ENCODE assay signal across 24 cellular contexts in the genomic region with DNA sequence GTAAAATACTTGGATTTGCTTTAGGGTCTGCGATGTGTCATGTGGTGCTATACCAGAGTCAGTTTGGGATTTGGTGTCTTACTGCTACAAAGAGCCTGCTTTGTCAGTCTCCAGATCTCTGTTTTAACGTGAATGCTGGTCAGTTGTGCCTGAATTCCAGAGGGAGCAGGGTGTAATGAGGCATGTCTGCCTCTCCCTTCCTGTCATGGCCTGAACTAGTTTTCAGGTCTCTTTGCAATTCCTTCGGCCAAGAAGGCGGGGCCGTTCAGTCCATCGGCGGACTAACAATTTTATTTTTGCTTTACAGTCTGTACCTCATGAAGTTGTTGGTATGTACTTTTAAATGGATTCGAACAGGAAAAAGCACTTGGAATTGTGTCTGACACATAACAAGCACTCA.
DNase-seq lines count a peak whose midpoint lies in the region; ATAC-seq and TF ChIP-seq lines count a peak whose summit lies in the region.
"Had no signal": no experiment of that assay in that cellular context is flagged by ENCODE, and none has a peak within 500 bp of the region (broad histone marks: within the 10 kb centered on the region; RNA-seq: fewer than 3 reads in every experiment).

No MANE protein-coding gene starts in this region.

- H3K4me1 Mint-ChIP-seq in MCF 10A (ENCODE audit: insufficient read depth, unreplicated experiment), result peaks cover 7% of the 10 kb centered on the region
- H3K4me1 Mint-ChIP-seq: B cell had no signal

- POLR2A ChIA-PET in MCF 10A (lab: Yijun Ruan, JAX), result interaction anchor here (0.5 to 0.6 kb wide), 2 partner anchors 11 to 12 kb away, joined by 3 read pairs; no protein-coding TSS in a partner anchor

- H3K9me3 ChIP-seq in breast epithelium (peaks cover 0 to 10% of the 10 kb centered on the region in 2 donors), mesenchymal stem cell (ENCODE audit: control insufficient read depth, low read length) (peaks cover 6% of the 10 kb centered on the region)
- H3K9me3 ChIP-seq: neutrophil, SK-N-SH had no signal

- no peak overlapping the region for H3K18ac ChIP-seq in mesenchymal stem cell (ENCODE audit: low read depth in 1 of 2, low read length in 2 of 2)

- H3K14ac ChIP-seq in mesenchymal stem cell (ENCODE audit: low read length in 2 of 2), result no peak overlapping the region

- no peaks in the 10 kb centered on the region for H3K9me3 Mint-ChIP-seq in MCF 10A (ENCODE audit: unreplicated experiment)
- H3K9me3 Mint-ChIP-seq: T-helper 2 cell treated with Interferon-gamma antibody and Interleukin-4, amounts not matched to agents 5 μg/mL and 100 μg/mL, for 36 hours had no signal

- DNase-seq in MCF 10A (ENCODE audit: unreplicated experiment) (peak; percentile 40), breast epithelium (ENCODE audit: low spot score in 2 of 2) (no peak), foreskin keratinocyte (peak in 1 of 2 donors; percentile 59), mesenchymal stem cell (peak; percentile 2), D341Med (ENCODE audit: low spot score) (no peak), RKO (ENCODE audit: low spot score) (no peak), A172 (ENCODE audit: low spot score) (no peak)
- DNase-seq: 8988T; activated CD4-positive, alpha-beta T cell treated with anti-CD3 and anti-CD28 coated beads, Interleukin-2, amount 50 U/mL, for 4 hours; activated gamma-delta T cell treated with Interleukin-2 at 50 U/mL for 16 hours; COR-L47; dermis blood vessel endothelial cell; EL; foreskin fibroblast; left ventricle myocardium superior; NCI-H1417 treated with DMSO at 0.1 percent for 48 hours; NCI-H2171; SK-N-SH; WERI-Rb-1 had no signal

- H3K23ac ChIP-seq in mesenchymal stem cell (ENCODE audit: low read length in 2 of 2), result no peak overlapping the region

- no peaks in the 10 kb centered on the region for H3K79me1 ChIP-seq in mesenchymal stem cell (replicated peaks; ENCODE audit: low read length, poor library complexity, severe bottlenecking)

- peak overlapping the region in 1 of 2 experiments; percentile 77 for H2BK12ac ChIP-seq in mesenchymal stem cell (ENCODE audit: low read length in 2 of 2)

- H3K4me1 ChIP-seq in breast epithelium (no peaks in the 10 kb centered on the region), foreskin keratinocyte (no peaks in the 10 kb centered on the region), mesenchymal stem cell (ENCODE audit: control insufficient read depth, insufficient read depth, low read depth, low read length) (no peaks in the 10 kb centered on the region)

- H3K27me3 Mint-ChIP-seq in MCF 10A (ENCODE audit: insufficient read depth, unreplicated experiment), result no peaks in the 10 kb centered on the region
- H3K27me3 Mint-ChIP-seq: B cell had no signal

- WGBS in mesenchymal stem cell, result 37% methylated on average over 2 of the region's 8 CpGs

- peak overlapping the region; percentile 16 for H3K4me2 ChIP-seq in mesenchymal stem cell (ENCODE audit: low read length, poor library complexity, severe bottlenecking)
- H3K4me2 ChIP-seq: SK-N-SH had no signal

- peak; percentile 25 for ATAC-seq in foreskin keratinocyte
- ATAC-seq in GM18520 (IDR thresholded peaks at IDR 0.05; ENCODE audit: unreplicated experiment), result no peak
- ATAC-seq: left ventricle myocardium superior had no signal

- no peak for TF ChIP-seq CTCF in MCF 10A (IDR thresholded peaks at IDR 0.05; ENCODE audit: unreplicated experiment)
- TF ChIP-seq CTCF in breast epithelium (IDR thresholded peaks at IDR 0.05), result no peak
- no peak for TF ChIP-seq CTCF in foreskin keratinocyte (conservative IDR thresholded peaks at IDR 0.05)

- no peak overlapping the region for H3K27ac ChIP-seq in breast epithelium
- H3K27ac ChIP-seq in foreskin keratinocyte, result no peak overlapping the region
- no peak overlapping the region for H3K27ac ChIP-seq in mesenchymal stem cell (ENCODE audit: low read length, poor library complexity, severe bottlenecking)
- H3K27ac ChIP-seq: cardiac muscle cell, neutrophil, WERI-Rb-1 had no signal

- no peak overlapping the region for H3K27ac Mint-ChIP-seq in MCF 10A (ENCODE audit: low read depth, unreplicated experiment)
- H3K27ac Mint-ChIP-seq: B cell; T-helper 2 cell treated with Interferon-gamma antibody and Interleukin-4, amounts not matched to agents 5 μg/mL and 100 μg/mL, for 36 hours had no signal

- H3K36me3 ChIP-seq in breast epithelium, result no peaks in the 10 kb centered on the region
- H3K36me3 ChIP-seq in mesenchymal stem cell (ENCODE audit: control insufficient read depth in 1 of 2, insufficient read depth in 2 of 2, low read depth in 1 of 2, low read length in 2 of 2), result no peaks in the 10 kb centered on the region
- H3K36me3 ChIP-seq: cardiac muscle cell, neutrophil, WERI-Rb-1 had no signal

- no peak overlapping the region for H2BK120ac ChIP-seq in mesenchymal stem cell (ENCODE audit: low read depth, low read length)

- H2BK15ac ChIP-seq in mesenchymal stem cell (ENCODE audit: low read depth, poor library complexity, severe bottlenecking), result no peak overlapping the region

- H3K4me3 Mint-ChIP-seq in MCF 10A (ENCODE audit: unreplicated experiment), result no peak overlapping the region
- H3K4me3 Mint-ChIP-seq: B cell; T-helper 2 cell treated with Interferon-gamma antibody and Interleukin-4, amounts not matched to agents 5 μg/mL and 100 μg/mL, for 36 hours had no signal

- intact Hi-C loops in MCF 10A (cut with micrococcal nuclease) (no loop called here), breast epithelium (cut with DNase I; ENCODE audit: low total_unique reads) (no loop called here)

- no peak overlapping the region for H3K9ac ChIP-seq in mesenchymal stem cell (ENCODE audit: low read length)
- H3K9ac ChIP-seq: SK-N-SH had no signal

- CTCF ChIA-PET in MCF 10A (lab: Yijun Ruan, JAX), result no interaction called here

- H4K8ac ChIP-seq in mesenchymal stem cell (ENCODE audit: low read length), result peak overlapping the region; percentile 54

- H3K4ac ChIP-seq in mesenchymal stem cell (ENCODE audit: low read depth in 1 of 2, low read length in 2 of 2), result no peak overlapping the region

- no peaks in the 10 kb centered on the region for H3K36me3 Mint-ChIP-seq in MCF 10A (ENCODE audit: insufficient read depth, unreplicated experiment)

- H2AFZ ChIP-seq in mesenchymal stem cell (ENCODE audit: low read depth, low read length), result peak overlapping the region; percentile 60

- BruUV-seq in MCF 10A (replicated peaks; lab: Mats Ljungman, UMichigan), result no TSS peak

- no peak overlapping the region for H4K91ac ChIP-seq in mesenchymal stem cell (ENCODE audit: low read length)

- no peak overlapping the region for H2AK5ac ChIP-seq in mesenchymal stem cell (ENCODE audit: low read length, severe bottlenecking)

- H3K27me3 ChIP-seq in breast epithelium (no peaks in the 10 kb centered on the region), foreskin keratinocyte (no peaks in the 10 kb centered on the region), mesenchymal stem cell (ENCODE audit: control insufficient read depth in 1 of 2, insufficient read depth in 1 of 2, low read length in 2 of 2) (no peaks in the 10 kb centered on the region)
- H3K27me3 ChIP-seq: cardiac muscle cell, neutrophil had no signal

- no peak for TF ChIP-seq POLR2A in breast epithelium (IDR thresholded peaks at IDR 0.05)

- no peak overlapping the region for H3K4me3 ChIP-seq in breast epithelium
- no peak overlapping the region for H3K4me3 ChIP-seq in mesenchymal stem cell (ENCODE audit: insufficient read depth in 1 of 2, low read depth in 1 of 2, low read length in 2 of 2)
- H3K4me3 ChIP-seq: cardiac muscle cell had no signal

- H2BK5ac ChIP-seq in mesenchymal stem cell (ENCODE audit: low read depth, low read length, poor library complexity, severe bottlenecking), result no peak overlapping the region

Comparison
In these comparisons a context has a peak if more than half of its experiments do, and no peak if none do; other contexts are left out.
1. DNase-seq: peak in MCF 10A (single experiment) and mesenchymal stem cell (single experiment); none in breast epithelium (0 of 2), D341Med (single experiment), RKO (single experiment) and A172 (single experiment).